ENCODE assay signal across 9 cellular contexts in the genomic region with DNA sequence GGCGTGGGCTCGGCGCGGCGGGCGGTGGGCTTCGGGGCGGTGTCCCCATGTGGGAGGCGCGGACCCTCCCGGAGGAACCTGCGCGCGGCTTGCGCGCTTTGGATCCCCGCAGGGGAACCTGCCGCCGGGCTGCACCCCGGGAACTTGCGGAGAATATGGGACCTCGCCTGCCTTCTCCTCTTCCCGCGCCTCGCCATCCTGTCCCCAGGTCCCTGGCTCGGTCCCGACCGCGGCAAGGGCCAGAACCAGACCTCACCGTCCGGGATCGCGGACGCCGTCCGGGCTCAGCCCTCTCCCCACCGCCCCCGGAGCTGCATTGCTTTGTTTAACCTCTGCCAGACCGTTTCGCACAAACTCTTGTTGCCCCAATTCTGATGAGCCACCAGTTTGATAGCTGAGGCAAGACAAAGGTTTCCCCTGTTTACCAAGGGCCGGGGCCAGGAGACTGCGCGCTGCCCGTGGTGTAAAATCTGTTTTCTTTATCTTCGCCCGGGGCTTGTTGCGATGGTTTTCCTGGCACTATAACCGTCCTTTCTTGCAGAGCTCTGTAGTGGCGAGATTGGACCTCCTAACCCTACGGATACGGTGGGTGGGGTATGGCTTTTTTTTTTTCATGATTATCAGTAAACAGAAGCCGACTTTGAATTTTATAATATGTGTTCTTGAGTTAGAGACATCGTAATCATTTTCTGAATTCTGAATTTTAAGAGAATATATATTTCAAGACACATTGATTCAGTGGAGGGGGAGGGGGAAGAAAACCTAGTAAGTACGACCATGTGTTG.
A peak's percentile ranks its signal among the peaks of the same experiment; 100 is the strongest.
DNase-seq lines count a peak whose midpoint lies in the region; ATAC-seq, FAIRE-seq and TF ChIP-seq lines count a peak whose summit lies in the region.
"Had no signal": no experiment of that assay in that cellular context is flagged by ENCODE, and none has a peak within 500 bp of the region (broad histone marks: within the 10 kb centered on the region; RNA-seq: fewer than 3 reads in every experiment).

No MANE protein-coding gene starts in this region.

- TF ChIP-seq CTCF in cardiac fibroblast (IDR thresholded peaks at IDR 0.05; ENCODE audit: low read depth, low read length) (no peak), keratinocyte (optimal IDR thresholded peaks at IDR 0.05 in 1 of 3, IDR thresholded peaks at IDR 0.05 in 1 of 3, conservative IDR thresholded peaks at IDR 0.05 in 1 of 3; ENCODE audit: extremely low read depth in 1 of 3, insufficient read depth in 2 of 3, low read length in 3 of 3) (no peak)

- ATAC-seq in GM21367 (IDR thresholded peaks at IDR 0.05; ENCODE audit: unreplicated experiment): peak; percentile 25
- peak; percentile 13 for ATAC-seq in HG03565 (IDR thresholded peaks at IDR 0.05; ENCODE audit: unreplicated experiment)

- peak overlapping the region; percentile 95 for H3K4me2 ChIP-seq in keratinocyte (ENCODE audit: control insufficient read depth, extremely low read depth, insufficient read depth, low read depth, low read length)

- H3K9ac ChIP-seq in keratinocyte (ENCODE audit: control insufficient read depth, extremely low read depth, insufficient read depth, low read length): no peak overlapping the region

- DNase-seq in ELR (ENCODE audit: low read depth): peak; percentile 25
- DNase-seq in RPMI8226: peak; percentile 38
- DNase-seq in cardiac fibroblast (ENCODE audit: low read depth in 2 of 2): peak; percentile 16 to 50
- no peak for DNase-seq in keratinocyte (ENCODE audit: low read depth, low spot score)
- peak; percentile 47 for DNase-seq in small intestine
- no peak for DNase-seq in NOMO-1 treated with dmso at 0.1 percent for 144 hours (lab: John Stamatoyannopoulos, UW; ENCODE audit: unreplicated experiment)

- dilution Hi-C loops in keratinocyte (cut with MboI; ENCODE audit: extremely low pct_ligation_motif_present, low sequenced_read_pairs): no loop called here

- H3K4me1 ChIP-seq in keratinocyte (ENCODE audit: control insufficient read depth, extremely low read depth, insufficient read depth, low read length) (peaks cover 5% of the 10 kb centered on the region), small intestine (ENCODE audit: control insufficient read depth in 2 of 2, insufficient read depth in 1 of 2, low read depth in 1 of 2, low read length in 1 of 2) (no peaks in the 10 kb centered on the region)

- no peaks in the 10 kb centered on the region for H4K20me1 ChIP-seq in keratinocyte (ENCODE audit: control insufficient read depth, extremely low read depth, insufficient read depth, low read length)

- H3K4me3 ChIP-seq in cardiac fibroblast (replicated peaks in 1 of 2; ENCODE audit: low read depth in 2 of 2, low read length in 2 of 2) (peak overlapping the region; percentile 64 to 86), keratinocyte (ENCODE audit: control insufficient read depth in 2 of 3, extremely low read depth in 1 of 3, insufficient read depth in 2 of 3, low read depth in 1 of 3, low read length in 3 of 3) (peak overlapping the region; percentile 34 to 65 (median 62)), small intestine (ENCODE audit: low read depth in 1 of 2, low read length in 2 of 2) (peak overlapping the region; percentile 70 to 73)

- no peaks in the 10 kb centered on the region for H3K79me2 ChIP-seq in keratinocyte (ENCODE audit: control insufficient read depth, insufficient read depth, low read length)

- no peaks in the 10 kb centered on the region for H3K9me3 ChIP-seq in keratinocyte (ENCODE audit: control insufficient read depth, low read depth, low read length)
- no peaks in the 10 kb centered on the region for H3K9me3 ChIP-seq in small intestine (ENCODE audit: control insufficient read depth, low read depth)

- peak overlapping the region; percentile 79 for H2AFZ ChIP-seq in keratinocyte (ENCODE audit: control insufficient read depth, low read length)

- no peaks in the 10 kb centered on the region for H3K9me1 ChIP-seq in keratinocyte (ENCODE audit: control insufficient read depth, extremely low read depth, insufficient read depth, low read length)

- H3K27ac ChIP-seq in keratinocyte (ENCODE audit: control insufficient read depth, insufficient read depth, low read length): no peak overlapping the region
- H3K27ac ChIP-seq in small intestine (ENCODE audit: low read depth in 1 of 2, low read length in 1 of 2): peak overlapping the region in 1 of 2 donors; percentile 71
- H3K27ac ChIP-seq: epithelial cell of prostate had no signal

- no peak for FAIRE-seq in keratinocyte (lab: Jason Lieb, UNC)
- no peak for FAIRE-seq in small intestine (lab: Jason Lieb, UNC)

- H3K36me3 ChIP-seq in keratinocyte (ENCODE audit: control insufficient read depth in 2 of 2, extremely low read depth in 1 of 2, insufficient read depth in 2 of 2, low read length in 2 of 2) (no peaks in the 10 kb centered on the region), small intestine (ENCODE audit: control insufficient read depth in 2 of 2, insufficient read depth in 2 of 2, low read length in 2 of 2) (no peaks in the 10 kb centered on the region)

- 0 to 1% (median 0%) methylated on average over 34 to 54 of the region's 54 CpGs for WGBS in small intestine, 3 donors

- H3K27me3 ChIP-seq in keratinocyte (ENCODE audit: control insufficient read depth, extremely low read depth, insufficient read depth, low read length) (peaks cover 35% of the 10 kb centered on the region), small intestine (ENCODE audit: control insufficient read depth in 2 of 2, insufficient read depth in 2 of 2, low read length in 2 of 2) (no peaks in the 10 kb centered on the region)

Comparison
In these comparisons a context has a peak if more than half of its experiments do, and no peak if none do; other contexts are left out.
1. DNase-seq: peak in ELR (single experiment), RPMI8226 (single experiment), cardiac fibroblast (2 of 2) and small intestine (single experiment); none in keratinocyte (single experiment) and NOMO-1 treated with dmso at 0.1 percent for 144 hours (single experiment).
2. Peak in every context shown above with its lines, with median percentiles within 50 percentile points of each other: H3K4me3 ChIP-seq.